ENCODE assay signal across 8 cellular contexts in the genomic region with DNA sequence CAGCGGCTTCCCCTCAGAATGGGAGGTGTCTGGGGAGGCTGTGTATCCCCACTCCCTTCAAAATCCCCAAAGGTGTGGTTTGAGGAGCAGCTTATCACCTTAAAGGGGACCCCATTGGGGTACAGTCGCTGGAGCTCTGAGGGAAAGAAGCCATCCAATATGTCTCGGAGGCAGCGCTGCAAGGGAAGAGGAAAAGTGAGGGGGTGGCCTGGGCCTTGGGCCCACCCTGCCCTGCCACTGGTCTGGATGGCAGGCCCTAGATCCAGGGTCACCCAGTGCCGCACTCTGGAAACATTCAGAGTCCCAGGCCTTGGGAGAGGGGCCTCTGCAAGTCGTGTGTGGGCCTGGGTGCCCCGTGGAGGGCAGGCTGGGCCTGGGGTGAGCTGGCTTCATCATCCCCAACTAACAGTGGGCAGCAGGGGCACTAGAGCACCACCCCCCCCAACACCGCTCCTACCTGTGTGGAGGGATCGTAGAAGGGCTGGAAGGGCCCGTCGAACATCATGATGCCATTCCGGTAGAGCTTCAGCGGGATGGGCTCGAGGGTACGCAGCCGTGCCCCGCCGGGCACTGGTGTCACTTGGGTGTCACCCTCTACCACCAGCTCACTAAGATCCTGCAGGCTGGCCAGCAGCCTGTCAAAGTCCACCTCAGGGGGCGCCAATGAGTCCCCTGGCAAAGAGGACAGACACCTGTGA. TPM values are rescaled to one million over a fixed set of nuclear protein-coding genes. Genes with fewer than 3 reads are reported as not detected.
DNase-seq lines count a peak whose midpoint lies in the region; ATAC-seq and TF ChIP-seq lines count a peak whose summit lies in the region.

No MANE protein-coding gene starts in this region.

- POLR2A ChIA-PET in RWPE1 (lab: Yijun Ruan, JAX; ENCODE audit: low non-redundant PET), result no interaction called here

- peak; percentile 59 for DNase-seq in activated T-cell treated with anti-CD3 and anti-CD28 coated beads, Interleukin-2, amount 50 U/mL, for 1 hour
- DNase-seq in activated T-cell treated with anti-CD3 and anti-CD28 coated beads for 4 hours (no peak), RWPE1 (ENCODE audit: low spot score) (no peak), neural crest cell (ENCODE audit: low read depth, low spot score) (peak; percentile 56)

- intact Hi-C loops in dendritic cell treated with granulocyte-macrophage colony-stimulating factor and Interleukin-4, amounts not matched to agents 40 ng/mL and 50 ng/mL, for 4 days (cut with micrococcal nuclease), result loop anchor here (1.0 kb wide), 1 partner anchor 36 kb away; no protein-coding TSS in a partner anchor

- H3K27ac Mint-ChIP-seq in dendritic cell treated with granulocyte-macrophage colony-stimulating factor and Interleukin-4, amounts not matched to agents 40 ng/mL and 50 ng/mL, for 4 days, result peak overlapping the region; percentile 94
- H3K27ac Mint-ChIP-seq in neural crest cell (ENCODE audit: unreplicated experiment), result no peak overlapping the region

- H3K4me1 Mint-ChIP-seq in dendritic cell treated with granulocyte-macrophage colony-stimulating factor and Interleukin-4, amounts not matched to agents 40 ng/mL and 50 ng/mL, for 4 days (ENCODE audit: low read depth), result peaks cover 99% of the 10 kb centered on the region
- peaks cover 66% of the 10 kb centered on the region for H3K4me1 Mint-ChIP-seq in neural crest cell

- CTCF ChIA-PET in RWPE1 (lab: Yijun Ruan, JAX), result interaction anchor here (0.6 to 1.9 kb wide), 14 partner anchors 9 to 809 kb away, joined by 3 to 11 read pairs (median 4); no protein-coding TSS in a partner anchor

- ATAC-seq in GM21423 (IDR thresholded peaks at IDR 0.05; ENCODE audit: unreplicated experiment) (no peak), HG02610 (IDR thresholded peaks at IDR 0.05; ENCODE audit: unreplicated experiment) (no peak), GM19328 (IDR thresholded peaks at IDR 0.05; ENCODE audit: unreplicated experiment) (no peak)

- H3K36me3 Mint-ChIP-seq in dendritic cell treated with granulocyte-macrophage colony-stimulating factor and Interleukin-4, amounts not matched to agents 40 ng/mL and 50 ng/mL, for 4 days (ENCODE audit: low read depth), result peaks cover 52% of the 10 kb centered on the region
- H3K36me3 Mint-ChIP-seq in neural crest cell (ENCODE audit: low read depth), result peaks cover 4% of the 10 kb centered on the region

- H3K27me3 Mint-ChIP-seq in dendritic cell treated with granulocyte-macrophage colony-stimulating factor and Interleukin-4, amounts not matched to agents 40 ng/mL and 50 ng/mL, for 4 days, result no peaks in the 10 kb centered on the region
- peaks cover 5% of the 10 kb centered on the region for H3K27me3 Mint-ChIP-seq in neural crest cell (ENCODE audit: low read depth)

- TF ChIP-seq CTCF in RWPE1 (conservative IDR thresholded peaks at IDR 0.05; ENCODE audit: low read depth), result no peak
- peak; percentile 55 for TF ChIP-seq CTCF in neural crest cell (conservative IDR thresholded peaks at IDR 0.05)

- peak overlapping the region; percentile 33 for H3K4me3 Mint-ChIP-seq in dendritic cell treated with granulocyte-macrophage colony-stimulating factor and Interleukin-4, amounts not matched to agents 40 ng/mL and 50 ng/mL, for 4 days
- peak overlapping the region; percentile 78 for H3K4me3 Mint-ChIP-seq in neural crest cell

- H3K27ac ChIP-seq in RWPE1, result peak overlapping the region; percentile 99

- H3K9me3 Mint-ChIP-seq in dendritic cell treated with granulocyte-macrophage colony-stimulating factor and Interleukin-4, amounts not matched to agents 40 ng/mL and 50 ng/mL, for 4 days, result no peaks in the 10 kb centered on the region
- H3K9me3 Mint-ChIP-seq in neural crest cell, result no peaks in the 10 kb centered on the region

RNA-seq across cellular contexts. Expression of a gene that starts 5.6 kb away (rescaled TPM):
- total RNA-seq in neural crest cell, result 97.9 and 100 TPM in 2 replicates

RNA-seq across cellular contexts. Expression of a gene that starts 20.9 kb away (rescaled TPM):
- total RNA-seq in neural crest cell, result 33.5 and 35.5 TPM in 2 replicates

RNA-seq across cellular contexts. Expression of a gene that starts 32.2 kb away (rescaled TPM):
- total RNA-seq in neural crest cell, result not detected in 2 replicates

RNA-seq across cellular contexts. Expression of a gene that starts 51.5 kb away (rescaled TPM):
- 46.6 and 48.0 TPM in 2 replicates for total RNA-seq in neural crest cell

Comparison
In these comparisons a context has a peak if more than half of its experiments do, and no peak if none do; other contexts are left out.
1. DNase-seq: peak in activated T-cell treated with anti-CD3 and anti-CD28 coated beads, Interleukin-2, amount 50 U/mL, for 1 hour (single experiment) and neural crest cell (single experiment); none in activated T-cell treated with anti-CD3 and anti-CD28 coated beads for 4 hours (single experiment) and RWPE1 (single experiment).